Comparison of ENCODE assay signal across 15 cellular contexts in the genomic region with DNA sequence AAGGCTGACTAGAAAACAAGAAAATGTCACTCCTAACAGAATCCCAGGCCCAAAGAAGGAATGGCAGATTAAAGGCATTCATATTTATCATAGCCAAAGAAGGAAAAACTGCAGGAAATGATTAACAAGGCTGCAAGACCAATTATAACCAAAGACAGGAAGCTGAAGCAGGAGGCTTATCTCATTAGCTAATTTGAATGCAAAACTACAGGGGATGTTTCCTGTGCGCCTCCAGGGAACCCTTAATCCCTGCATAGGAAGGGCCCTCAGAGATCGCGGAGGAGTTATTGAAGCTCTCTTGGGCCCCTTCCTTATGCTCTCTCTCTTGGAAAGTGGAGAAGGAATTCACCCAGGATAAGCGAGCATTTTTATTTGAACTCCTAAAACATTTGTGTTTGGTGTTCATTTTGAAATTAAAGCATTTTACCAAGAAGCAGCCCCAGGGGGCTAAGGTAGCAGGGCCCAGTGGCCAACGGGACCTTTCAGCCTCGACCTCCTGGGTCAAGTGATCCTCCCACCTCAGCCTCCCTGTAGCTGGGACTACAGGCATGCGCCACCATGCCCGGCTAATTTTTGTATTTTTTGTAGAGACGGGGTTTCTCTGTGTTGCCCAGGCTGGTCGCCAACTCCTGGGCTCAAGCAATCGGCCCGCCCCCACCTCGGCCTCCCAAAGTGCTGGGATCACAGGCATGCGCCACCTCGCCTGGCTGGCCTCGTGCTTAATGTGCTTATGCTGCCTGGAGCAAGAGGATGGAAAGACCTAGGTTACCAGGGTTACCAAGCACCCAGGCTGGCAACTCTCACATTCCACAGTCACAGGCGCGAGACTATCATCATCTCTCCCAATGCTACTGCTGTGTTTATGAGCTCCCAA. TPM values are rescaled to one million over a fixed set of nuclear protein-coding genes. Genes with fewer than 3 reads are reported as not detected.
DNase-seq lines count a peak whose midpoint lies in the region; ATAC-seq and TF ChIP-seq lines count a peak whose summit lies in the region.
"Had no signal": no experiment of that assay in that cellular context is flagged by ENCODE, and none has a peak within 500 bp of the region (broad histone marks: within the 10 kb centered on the region; RNA-seq: fewer than 3 reads in every experiment).

No MANE protein-coding gene starts in this region.

- intact Hi-C loops in sciatic nerve (cut with DNase I), result no loop called here
- intact Hi-C loops in CD8-positive, alpha-beta T cell (cut with DNase I, micrococcal nuclease), result no loop called here

- no peaks in the 10 kb centered on the region for H3K9me3 Mint-ChIP-seq in activated naive CD4-positive, alpha-beta T cell treated with anti-CD3 and anti-CD28 coated beads, Interleukin-2, amount 10 ng/mL, durations not matched to agents 7 days and 5 days
- H3K9me3 Mint-ChIP-seq in CD8-positive, alpha-beta T cell, result no peaks in the 10 kb centered on the region

- H3K4me1 ChIP-seq in RWPE2 (ENCODE audit: insufficient read depth, poor library complexity, severe bottlenecking), result peaks cover 11% of the 10 kb centered on the region
- H3K4me1 ChIP-seq in CD8-positive, alpha-beta T cell (ENCODE audit: insufficient read depth, low read length), result no peaks in the 10 kb centered on the region
- H3K4me1 ChIP-seq: parathyroid adenoma had no signal

- H3K36me3 ChIP-seq in RWPE2 (ENCODE audit: low read depth), result no peaks in the 10 kb centered on the region
- H3K36me3 ChIP-seq in CD8-positive, alpha-beta T cell (ENCODE audit: insufficient read depth, low read length), result no peaks in the 10 kb centered on the region

- TF ChIP-seq CTCF in RWPE2 (IDR thresholded peaks at IDR 0.05; ENCODE audit: poor library complexity, severe bottlenecking), result no peak
- TF ChIP-seq CTCF in CD8-positive, alpha-beta T cell (IDR thresholded peaks at IDR 0.05), result no peak

- CTCF ChIA-PET in activated naive CD4-positive, alpha-beta T cell treated with anti-CD3 and anti-CD28 coated beads, Interleukin-2, amount 10 ng/mL, durations not matched to agents 7 days and 5 days (lab: Charles Lee), result interaction anchor here (0.5 to 2.2 kb wide), 4 partner anchors 16 to 36 kb away, joined by 3 to 6 read pairs (median 4); no protein-coding TSS in a partner anchor
- CTCF ChIA-PET in CD8-positive, alpha-beta T cell (lab: Charles Lee), result interaction anchor here (1.4 to 2.2 kb wide), 2 partner anchors 16 to 187 kb away, joined by 6 to 9 read pairs; no protein-coding TSS in a partner anchor

- peak overlapping the region; percentile 21 for H3K27ac ChIP-seq in RWPE2 (ENCODE audit: poor library complexity, severe bottlenecking)
- H3K27ac ChIP-seq in CD8-positive, alpha-beta T cell (ENCODE audit: low read depth, low read length), result no peak overlapping the region
- H3K27ac ChIP-seq: parathyroid adenoma had no signal

- no peak for DNase-seq in activated naive CD4-positive, alpha-beta T cell treated with anti-CD3 and anti-CD28 coated beads, Interleukin-2, amount 10 ng/mL, durations not matched to agents 7 days and 5 days
- DNase-seq in activated naive CD4-positive, alpha-beta T cell treated with anti-CD3 and anti-CD28 coated beads, Interleukin-2, amount 50 U/mL, for 16 hours, result no peak
- DNase-seq in RWPE2 (ENCODE audit: low spot score) (no peak), glomerular visceral epithelial cell (ENCODE audit: extremely low spot score) (peak; percentile 30), sciatic nerve (ENCODE audit: low spot score) (no peak), LoVo (ENCODE audit: low spot score) (no peak)
- no peak for DNase-seq in CD8-positive, alpha-beta T cell
- DNase-seq: DND-41; NCI-H446 treated with DMSO at 0.1 percent for 48 hours; SIG-M5; stimulated activated CD4-positive, alpha-beta T cell treated with anti-CD3 and anti-CD28 coated beads, Interleukin-2, amount 100 ng/mL, for 48 hours; stimulated activated naive B cell treated with anti-CD40 and anti-IgM and Interleukin-4, amounts not matched to agents 10 μg/mL and 1 μg/mL and 100 μg/mL, for 72 hours had no signal

- POLR2A ChIA-PET in CD8-positive, alpha-beta T cell (lab: Charles Lee), result no interaction called here

- no peaks in the 10 kb centered on the region for H3K36me3 Mint-ChIP-seq in activated naive CD4-positive, alpha-beta T cell treated with anti-CD3 and anti-CD28 coated beads, Interleukin-2, amount 10 ng/mL, durations not matched to agents 7 days and 5 days
- H3K36me3 Mint-ChIP-seq in CD8-positive, alpha-beta T cell, result no peaks in the 10 kb centered on the region
- H3K36me3 Mint-ChIP-seq: stimulated activated naive B cell treated with anti-CD40 and anti-IgM and Interleukin-4, amounts not matched to agents 10 μg/mL and 1 μg/mL and 100 μg/mL, for 72 hours had no signal

- no peaks in the 10 kb centered on the region for H3K9me3 ChIP-seq in RWPE2 (ENCODE audit: severe bottlenecking)
- no peaks in the 10 kb centered on the region for H3K9me3 ChIP-seq in CD8-positive, alpha-beta T cell (ENCODE audit: low read length)

- H3K27ac Mint-ChIP-seq in activated naive CD4-positive, alpha-beta T cell treated with anti-CD3 and anti-CD28 coated beads, Interleukin-2, amount 10 ng/mL, durations not matched to agents 7 days and 5 days, result peak overlapping the region; percentile 24
- no peak overlapping the region for H3K27ac Mint-ChIP-seq in CD8-positive, alpha-beta T cell
- H3K27ac Mint-ChIP-seq: stimulated activated naive B cell treated with anti-CD40 and anti-IgM and Interleukin-4, amounts not matched to agents 10 μg/mL and 1 μg/mL and 100 μg/mL, for 72 hours had no signal

- ATAC-seq in RWPE2 (ENCODE audit: low read depth) (no peak), sciatic nerve (peak; percentile 26), HG02852 (IDR thresholded peaks at IDR 0.05; ENCODE audit: unreplicated experiment) (no peak)
- ATAC-seq in CD8-positive, alpha-beta T cell, result no peak
- ATAC-seq: stimulated activated naive B cell treated with anti-CD40 and anti-IgM and Interleukin-4, amounts not matched to agents 10 μg/mL and 1 μg/mL and 100 μg/mL, for 72 hours had no signal

- H3K4me3 ChIP-seq in RWPE2 (ENCODE audit: severe bottlenecking), result no peak overlapping the region
- H3K4me3 ChIP-seq in CD8-positive, alpha-beta T cell (ENCODE audit: low read depth, low read length), result no peak overlapping the region
- H3K4me3 ChIP-seq: lung had no signal

- H3K4me1 Mint-ChIP-seq in activated naive CD4-positive, alpha-beta T cell treated with anti-CD3 and anti-CD28 coated beads, Interleukin-2, amount 10 ng/mL, durations not matched to agents 7 days and 5 days, result no peaks in the 10 kb centered on the region
- H3K4me1 Mint-ChIP-seq in CD8-positive, alpha-beta T cell (ENCODE audit: low read depth), result peaks cover 3% of the 10 kb centered on the region

- H3K4me3 Mint-ChIP-seq in activated naive CD4-positive, alpha-beta T cell treated with anti-CD3 and anti-CD28 coated beads, Interleukin-2, amount 10 ng/mL, durations not matched to agents 7 days and 5 days, result no peak overlapping the region
- H3K4me3 Mint-ChIP-seq in CD8-positive, alpha-beta T cell, result no peak overlapping the region
- H3K4me3 Mint-ChIP-seq: stimulated activated naive B cell treated with anti-CD40 and anti-IgM and Interleukin-4, amounts not matched to agents 10 μg/mL and 1 μg/mL and 100 μg/mL, for 72 hours had no signal

- no peaks in the 10 kb centered on the region for H3K27me3 ChIP-seq in RWPE2 (ENCODE audit: insufficient read depth, poor library complexity, severe bottlenecking)
- H3K27me3 ChIP-seq in CD8-positive, alpha-beta T cell (ENCODE audit: insufficient read depth, low read length), result no peaks in the 10 kb centered on the region

- peaks cover 6% of the 10 kb centered on the region for H3K27me3 Mint-ChIP-seq in activated naive CD4-positive, alpha-beta T cell treated with anti-CD3 and anti-CD28 coated beads, Interleukin-2, amount 10 ng/mL, durations not matched to agents 7 days and 5 days
- H3K27me3 Mint-ChIP-seq in CD8-positive, alpha-beta T cell (ENCODE audit: low read depth), result no peaks in the 10 kb centered on the region
- H3K27me3 Mint-ChIP-seq: stimulated activated naive B cell treated with anti-CD40 and anti-IgM and Interleukin-4, amounts not matched to agents 10 μg/mL and 1 μg/mL and 100 μg/mL, for 72 hours had no signal

RNA-seq across cellular contexts. Expression of a gene that starts 24.1 kb away (rescaled TPM):
- total RNA-seq in sciatic nerve, result 23.7 TPM
- 1 to 10 TPM; 4.4 to 4.5 TPM for total RNA-seq in CD8-positive, alpha-beta T cell

RNA-seq across cellular contexts. Expression of a gene that starts 56.9 kb away (rescaled TPM):
- 8.6 TPM for total RNA-seq in sciatic nerve
- total RNA-seq in CD8-positive, alpha-beta T cell, result 1 to 10 TPM in 1 of 2 experiments, under 1 TPM in 1; 0.90 to 1.3 TPM
